Comparison of ENCODE assay signal across 8 cellular contexts in the genomic region with DNA sequence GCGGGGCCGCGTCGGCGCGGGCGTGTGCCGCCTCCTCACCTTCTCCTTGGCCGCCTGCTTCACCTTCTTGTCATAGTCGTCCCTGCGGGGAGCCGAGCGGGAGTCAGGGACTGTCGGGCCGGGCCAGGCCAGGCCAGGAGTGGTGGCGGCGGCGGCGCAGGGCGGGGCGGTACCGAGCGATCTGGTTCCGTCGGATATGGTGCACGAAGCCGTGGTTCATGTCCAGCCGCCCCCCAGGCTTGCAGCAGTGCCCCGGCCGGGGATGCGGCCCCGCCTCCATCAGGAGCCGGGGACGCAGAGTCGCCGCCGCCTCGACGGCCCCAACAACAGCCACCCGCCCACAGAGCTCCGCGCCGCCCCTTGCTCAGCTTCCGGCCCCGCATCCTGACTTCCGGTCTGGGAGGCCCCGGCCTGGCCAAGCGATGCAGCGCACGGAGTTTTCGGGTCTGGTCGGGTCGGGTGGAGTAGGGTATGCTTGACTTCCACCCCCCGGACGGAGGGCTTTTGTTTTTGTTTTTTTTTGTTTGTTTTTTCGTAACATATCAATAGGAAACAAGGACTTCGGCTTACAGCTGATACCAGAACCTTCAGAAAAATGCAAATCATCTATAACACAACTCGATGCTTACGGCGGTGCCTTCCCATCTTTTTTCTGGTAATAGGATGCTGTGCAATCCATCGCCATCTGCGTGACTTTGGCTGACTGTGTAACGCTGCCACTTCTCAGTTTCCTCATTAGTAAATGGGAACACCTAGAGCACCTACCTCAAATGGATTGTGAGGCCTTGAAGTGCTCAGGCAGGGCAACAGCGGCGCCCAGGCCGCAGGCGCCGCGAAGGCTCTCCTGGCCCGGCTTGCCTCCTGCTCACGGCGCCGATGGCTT. TPM values are rescaled to one million over a fixed set of nuclear protein-coding genes. Genes with fewer than 3 reads are reported as not detected.
DNase-seq lines count a peak whose midpoint lies in the region; FAIRE-seq and TF ChIP-seq lines count a peak whose summit lies in the region.

A gene with protein sequence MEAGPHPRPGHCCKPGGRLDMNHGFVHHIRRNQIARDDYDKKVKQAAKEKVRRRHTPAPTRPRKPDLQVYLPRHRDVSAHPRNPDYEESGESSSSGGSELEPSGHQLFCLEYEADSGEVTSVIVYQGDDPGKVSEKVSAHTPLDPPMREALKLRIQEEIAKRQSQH (minus strand): TSS at position 362 of the 883 bp plus-strand sequence. CDS start 82 bp downstream, at position 280.

- H3K4me3 ChIP-seq in Loucy (ENCODE audit: low read length, poor library complexity, severe bottlenecking) (peak within 1 kb of the TSS; percentile 81), neuronal stem cell (ENCODE audit: low read length in 2 of 2) (peak within 1 kb of the TSS; percentile 93 to 95)

- peak within 1 kb of the TSS; percentile 58 for H2BK12ac ChIP-seq in neuronal stem cell (ENCODE audit: low read length)

- peak within 1 kb of the TSS; percentile 95 for H3K23ac ChIP-seq in neuronal stem cell (ENCODE audit: low read depth, low read length, poor library complexity)

- peak within 1 kb of the TSS; percentile 99 for H3K18ac ChIP-seq in neuronal stem cell (ENCODE audit: low read length)

- H3K36me3 ChIP-seq in Loucy (ENCODE audit: insufficient read depth, low read length): peaks cover 15% of the 10 kb centered on the region; the same call in 1 of the 2 replicates
- H3K36me3 ChIP-seq in neuronal stem cell (replicated peaks in 1 of 2; ENCODE audit: control insufficient read depth in 2 of 2, insufficient read depth in 2 of 2, low read length in 2 of 2): peaks cover 17 to 35% of the 10 kb centered on the region in 2 donors

- H4K91ac ChIP-seq in neuronal stem cell (ENCODE audit: low read depth, low read length, poor library complexity): no peak within 1 kb of the TSS

- peak within 1 kb of the TSS; percentile 65 for H4K8ac ChIP-seq in neuronal stem cell (ENCODE audit: low read depth, low read length)

- H3K9me3 ChIP-seq in Loucy (ENCODE audit: insufficient read depth, low read depth, low read length) (no peaks in the 10 kb centered on the region), neuronal stem cell (replicated peaks in 1 of 2; ENCODE audit: control insufficient read depth in 2 of 2, insufficient read depth in 1 of 2, low read depth in 1 of 2, low read length in 2 of 2) (no peaks in the 10 kb centered on the region)

- peak; percentile 60 for TF ChIP-seq POLR2A in H54 (IDR thresholded peaks at IDR 0.05; ENCODE audit: low read depth, low read length)

- H4K20me1 ChIP-seq in Loucy (ENCODE audit: insufficient read depth, low read length, poor library complexity, severe bottlenecking): peaks cover 18% of the 10 kb centered on the region

- no peaks in the 10 kb centered on the region; the same call in 1 of the 2 replicates for H3F3A ChIP-seq in Loucy (ENCODE audit: low read depth)

- H2AFZ ChIP-seq in Loucy (ENCODE audit: low read length) (peak within 1 kb of the TSS; percentile 56), neuronal stem cell (ENCODE audit: low read length) (peak within 1 kb of the TSS; percentile 95)

- no peak within 1 kb of the TSS for H2BK120ac ChIP-seq in neuronal stem cell (ENCODE audit: low read depth, low read length)

- H3K4me2 ChIP-seq in Loucy (ENCODE audit: low read depth, low read length, poor library complexity, severe bottlenecking) (peak within 1 kb of the TSS; percentile 72), neuronal stem cell (ENCODE audit: insufficient read depth, low read length, poor library complexity, severe bottlenecking) (peak within 1 kb of the TSS; percentile 80)

- H3K79me2 ChIP-seq in Loucy (ENCODE audit: insufficient read depth, low read length): peaks cover 43% of the 10 kb centered on the region

- no CpG with 5 or more reads among the region's 73 CpGs for WGBS in neuronal stem cell (ENCODE audit: extremely low coverage in 2 of 2, insufficient read length in 2 of 2, insufficient replicate concordance in 1 of 2), 2 donors

- FAIRE-seq in H54 (lab: Jason Lieb, UNC): no peak

- H3K27me3 ChIP-seq in Loucy (ENCODE audit: insufficient read depth, low read length, poor library complexity, severe bottlenecking) (no peaks in the 10 kb centered on the region), neuronal stem cell (ENCODE audit: control insufficient read depth in 3 of 3, insufficient read depth in 3 of 3, low read depth in 1 of 3, low read length in 3 of 3) (no peaks in the 10 kb centered on the region)

- TF ChIP-seq CTCF in Loucy (conservative IDR thresholded peaks at IDR 0.05; ENCODE audit: low read length) (no peak), subcutaneous adipose tissue (IDR thresholded peaks at IDR 0.05; ENCODE audit: low read depth) (no peak)

- peak within 1 kb of the TSS; percentile 93 for H2BK5ac ChIP-seq in neuronal stem cell (ENCODE audit: low read length)

- H3K4me1 ChIP-seq in Loucy (ENCODE audit: insufficient read depth, low read length, poor library complexity, severe bottlenecking) (peaks cover 8% of the 10 kb centered on the region), neuronal stem cell (ENCODE audit: control insufficient read depth in 2 of 2, insufficient read depth in 1 of 2, low read depth in 1 of 2, low read length in 2 of 2) (peaks cover 4 to 5% of the 10 kb centered on the region in 2 donors)

- H2BK15ac ChIP-seq in neuronal stem cell (ENCODE audit: low read length): peak within 1 kb of the TSS; percentile 37

- no peaks in the 10 kb centered on the region for H3K9me2 ChIP-seq in Loucy (replicated peaks; ENCODE audit: low read depth, low read length)

- H3K4ac ChIP-seq in neuronal stem cell (ENCODE audit: low read length): peak within 1 kb of the TSS; percentile 84

- peak within 1 kb of the TSS; percentile 77 for H3K27ac ChIP-seq in neuronal stem cell (replicated peaks; ENCODE audit: low read length)

- H3K9ac ChIP-seq in Loucy (ENCODE audit: low read depth, low read length, poor library complexity, severe bottlenecking): peak within 1 kb of the TSS; percentile 86
- H3K9ac ChIP-seq in neuronal stem cell (ENCODE audit: low read depth, low read length, poor library complexity): peak within 1 kb of the TSS; percentile 99

- DNase-seq in GDM1 (lab: John Stamatoyannopoulos, UW) (peak; percentile 88), H54 (ENCODE audit: insufficient read length, low spot score) (peak; percentile 88), SK-N-DZ (ENCODE audit: low spot score) (peak; percentile 91), foreskin melanocyte (peak; percentile 81), neuronal stem cell (ENCODE audit: low spot score) (peak; percentile 78)
- peak; percentile 57 to 74 (median 63) for DNase-seq in activated naive CD4-positive, alpha-beta T cell (lab: John Stamatoyannopoulos, UW)

- peak within 1 kb of the TSS; percentile 97 for H2AK5ac ChIP-seq in neuronal stem cell (ENCODE audit: low read depth, low read length)

- peaks cover 8% of the 10 kb centered on the region for H3K79me1 ChIP-seq in neuronal stem cell (ENCODE audit: low read depth, low read length)

- peak within 1 kb of the TSS; percentile 82 for H3K14ac ChIP-seq in neuronal stem cell (ENCODE audit: low read length)

RNA-seq across cellular contexts. Expression of the gene that starts here (rescaled TPM):
- polyA plus RNA-seq in SK-N-DZ (2014; cell fraction: cytosol; rRNA removed): 33.8 and 43.2 TPM in 2 replicates
- 33.2 and 41.5 TPM in 2 replicates for polyA plus RNA-seq in SK-N-DZ (2014; cell fraction: nucleus; rRNA removed)
- 71.6 TPM for polyA plus RNA-seq in neuronal stem cell (2013, experiment 1 of 2)
- polyA plus RNA-seq in neuronal stem cell (2013, experiment 2 of 2): 77.7 TPM
- total RNA-seq in subcutaneous adipose tissue: 10 to 100 TPM; 10.1 to 16.7 (median 15.7) TPM

Comparison
In these comparisons a context has a peak if more than half of its experiments do, and no peak if none do; other contexts are left out.
1. Peak in every context shown above with its lines: DNase-seq, H3K4me3 ChIP-seq and H3K27ac ChIP-seq.